7 cellular contexts compared by ENCODE assay signal in the genomic region with DNA sequence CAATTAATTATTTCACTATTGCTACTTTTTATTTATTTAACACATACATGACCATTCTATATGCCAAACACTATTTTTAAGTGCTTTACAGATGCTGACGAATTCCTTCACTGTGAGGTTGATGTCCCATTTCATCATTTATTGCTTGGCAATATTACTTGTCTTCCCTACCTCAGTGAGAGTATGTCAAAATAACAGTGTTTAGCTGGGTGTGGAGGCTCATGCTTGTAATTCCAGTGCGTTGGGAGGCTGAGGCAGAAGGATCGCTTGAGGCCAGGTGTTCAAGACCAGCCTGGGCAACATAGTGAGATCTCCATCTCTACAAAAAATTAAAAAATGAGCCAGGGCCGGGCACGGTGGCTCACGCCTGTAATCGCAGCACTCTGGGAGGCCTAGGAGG. TPM values are rescaled to one million over a fixed set of nuclear protein-coding genes. Genes with fewer than 3 reads are reported as not detected.
"Had no signal": no experiment of that assay in that cellular context is flagged by ENCODE, and none has a peak within 500 bp of the region (broad histone marks: within the 10 kb centered on the region; RNA-seq: fewer than 3 reads in every experiment).

No MANE protein-coding gene starts in this region.

- ATAC-seq: GM23338 had no signal

- DNase-seq: H9, HCEC 1CT, KBM-7 had no signal

- H3K4me2 ChIP-seq: GM23338, KMS-11 had no signal

- H2AFZ ChIP-seq: GM23338 had no signal

- H3K27ac ChIP-seq: KMS-11 had no signal

- H3K9ac ChIP-seq: KMS-11 had no signal

- H3K4me3 ChIP-seq: GM23338 had no signal

RNA-seq across cellular contexts. Expression of gene MRC1, which starts 19.8 kb away (rescaled TPM):
- total RNA-seq: GM23338, H9, HT-29 had no signal
- polyA plus RNA-seq: GM23338, IgD-negative memory B cell had no signal

RNA-seq across cellular contexts. Expression of gene TMEM236, which starts 37.4 kb away (rescaled TPM):
- total RNA-seq: H9, HT-29 had no signal
- polyA plus RNA-seq: IgD-negative memory B cell had no signal
